ENCODE assay signal across 9 cellular contexts in genomic region chr10:97689637-97690036, GRCh38. TPM values are rescaled to one million over a fixed set of nuclear protein-coding genes. Genes with fewer than 3 reads are reported as not detected.
DNase-seq lines count a peak whose midpoint lies in the region; ATAC-seq and TF ChIP-seq lines count a peak whose summit lies in the region.
"Had no signal": no experiment of that assay in that cellular context is flagged by ENCODE, and none has a peak within 500 bp of the region (broad histone marks: within the 10 kb centered on the region; RNA-seq: fewer than 3 reads in every experiment).

No MANE protein-coding gene starts in this region.

- peak overlapping the region; percentile 73 for H3K27ac ChIP-seq in PC-3 (ENCODE audit: low read length)

- peaks cover 16% of the 10 kb centered on the region for H4K20me1 ChIP-seq in PC-3 (ENCODE audit: low read length)

- H3K79me2 ChIP-seq in PC-3 (ENCODE audit: low read length): peaks cover 22% of the 10 kb centered on the region

- peak overlapping the region; percentile 45 for H3K4me2 ChIP-seq in PC-3 (ENCODE audit: low read length)

- no peaks in the 10 kb centered on the region for H3K9me3 ChIP-seq in PC-3 (ENCODE audit: low read length)

- H2AFZ ChIP-seq in PC-3 (ENCODE audit: low read length): peak overlapping the region; percentile 49; the same call in 1 of the 2 replicates

- ATAC-seq in PC-3: peak; percentile 14
- ATAC-seq in sciatic nerve: peak; percentile 46
- no peak for ATAC-seq in GM21529 (IDR thresholded peaks at IDR 0.05; ENCODE audit: unreplicated experiment)
- no peak for ATAC-seq in HG03196 (IDR thresholded peaks at IDR 0.05; ENCODE audit: unreplicated experiment)

- peaks cover 47% of the 10 kb centered on the region for H3K4me1 ChIP-seq in PC-3 (ENCODE audit: insufficient read depth, low read length)

- no peaks in the 10 kb centered on the region for H3K27me3 ChIP-seq in PC-3 (ENCODE audit: low read length)

- BruUV-seq in PC-3 (replicated peaks; lab: Mats Ljungman, UMichigan): no TSS peak

- peak; percentile 16 for TF ChIP-seq POLR2A in erythroblast (IDR thresholded peaks at IDR 0.05; ENCODE audit: low read length)

- H3F3A ChIP-seq in PC-3 (ENCODE audit: low read length, unreplicated experiment): no peaks in the 10 kb centered on the region

- POLR2A ChIA-PET in PC-3 (lab: Charles Lee; ENCODE audit: unreplicated experiment): interaction anchor here (0.6 kb wide), 1 partner anchor 115 kb away, joined by 4 read pairs; no protein-coding TSS in a partner anchor

- H3K9me2 ChIP-seq in PC-3 (replicated peaks; ENCODE audit: low read length): no peaks in the 10 kb centered on the region

- H3K4me3 ChIP-seq in PC-3 (ENCODE audit: low read length): no peak overlapping the region

- peak overlapping the region; percentile 22; the same call in 1 of the 2 replicates for H3K9ac ChIP-seq in PC-3 (ENCODE audit: low read length)

- intact Hi-C loops in PC-3 (cut with micrococcal nuclease) (loop anchor here (5.0 kb wide), 1 partner anchor 42 kb away; no protein-coding TSS in a partner anchor), sciatic nerve (cut with DNase I) (no loop called here), head of caudate nucleus (cut with DNase I) (loop anchor here (10.0 kb wide), 1 partner anchor 45 kb away; the partner anchor contains the start of gene ZFYVE27)

- TF ChIP-seq CTCF in PC-3 (conservative IDR thresholded peaks at IDR 0.05; ENCODE audit: low read depth, low read length): no peak

- DNase-seq in ELR (ENCODE audit: low read depth) (peak; percentile 99), PC-3 (peak; percentile 88), erythroblast (lab: John Stamatoyannopoulos, UW) (peak; percentile 43 to 50), sciatic nerve (ENCODE audit: low spot score) (no peak), NCI-H187 (lab: John Stamatoyannopoulos, UW) (no peak), head of caudate nucleus (no peak)
- DNase-seq: midbrain had no signal

- H3K36me3 ChIP-seq in PC-3 (ENCODE audit: low read depth, low read length): no peaks in the 10 kb centered on the region

- CTCF ChIA-PET in PC-3 (lab: Charles Lee): no interaction called here

RNA-seq across cellular contexts. Expression of gene AVPI1, which starts 2.6 kb away (rescaled TPM):
- 40.7 and 44.5 TPM in 2 replicates for total RNA-seq in PC-3 (2014; rRNA removed)
- total RNA-seq in sciatic nerve: 41.8 TPM

RNA-seq across cellular contexts. Expression of gene MARVELD1, which starts 23.9 kb away (rescaled TPM):
- total RNA-seq in PC-3 (2014; rRNA removed): 17.6 and 25.5 TPM in 2 replicates
- 59.5 TPM for total RNA-seq in sciatic nerve

RNA-seq across cellular contexts. Expression of gene ZFYVE27, which starts 47.3 kb away (rescaled TPM):
- total RNA-seq in PC-3 (2014; rRNA removed): 13.1 and 15.0 TPM in 2 replicates
- total RNA-seq in sciatic nerve: 32.9 TPM

RNA-seq across cellular contexts. Expression of gene PI4K2A, which starts 49.2 kb away (rescaled TPM):
- total RNA-seq in PC-3 (2014; rRNA removed): 18.7 and 19.4 TPM in 2 replicates
- total RNA-seq in sciatic nerve: 16.1 TPM

RNA-seq across cellular contexts. Expression of gene MORN4, which starts 56.3 kb away (rescaled TPM):
- total RNA-seq in PC-3 (2014; rRNA removed) (6.5 and 12.9 TPM in 2 replicates), sciatic nerve (9.9 TPM)

Comparison
In these comparisons a context has a peak if more than half of its experiments do, and no peak if none do; other contexts are left out.
1. DNase-seq: peak in ELR (single experiment), PC-3 (single experiment) and erythroblast (2 of 2); none in sciatic nerve (single experiment), NCI-H187 (0 of 2) and head of caudate nucleus (0 of 42).
2. ATAC-seq: peak in PC-3 (single experiment) and sciatic nerve (single experiment); none in GM21529 (single experiment) and HG03196 (single experiment).